Comparison of ENCODE assay signal across 8 cellular contexts in the genomic region with DNA sequence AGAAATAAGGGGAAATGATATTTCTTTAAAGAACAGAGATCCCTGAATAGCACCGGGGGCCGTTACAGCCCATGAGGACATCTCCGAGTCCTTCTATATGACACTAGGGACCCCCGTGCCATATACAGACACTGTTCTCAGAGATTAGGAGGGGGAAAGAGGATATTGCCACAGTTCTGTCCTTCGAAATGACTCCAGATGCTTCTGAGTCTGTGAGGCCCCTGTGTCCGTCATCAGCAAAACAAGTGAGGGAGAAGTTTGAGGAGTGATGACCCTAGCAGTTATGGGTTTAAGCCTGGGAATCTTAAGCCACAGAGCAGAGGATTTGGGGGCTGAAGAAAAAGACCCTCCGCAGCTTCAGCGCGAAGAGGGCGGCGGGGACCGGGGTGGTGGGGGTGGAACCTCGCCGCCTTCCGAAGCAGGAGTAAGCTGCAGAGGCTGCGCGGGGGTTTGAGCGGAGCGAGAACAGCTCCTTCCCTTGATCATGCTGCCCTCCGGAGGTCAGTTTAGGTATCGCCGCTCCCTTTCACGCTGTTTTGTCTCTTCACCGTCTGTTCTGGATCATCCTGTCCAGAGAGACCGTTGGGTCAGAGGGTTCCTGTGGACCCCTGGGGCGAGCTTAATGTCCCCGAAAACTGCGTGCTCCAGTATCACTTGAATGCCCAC. TPM values are rescaled to one million over a fixed set of nuclear protein-coding genes. Genes with fewer than 3 reads are reported as not detected.
DNase-seq lines count a peak whose midpoint lies in the region; ATAC-seq and TF ChIP-seq lines count a peak whose summit lies in the region.

No MANE protein-coding gene starts in this region.

- H3K27ac ChIP-seq in C4-2B (peak overlapping the region; percentile 95), RWPE1 (peak overlapping the region; percentile 99)
- H3K27ac ChIP-seq in naive thymus-derived CD4-positive, alpha-beta T cell (ENCODE audit: low read depth, low read length): peak overlapping the region; percentile 96

- H3K36me3 Mint-ChIP-seq in activated T-helper 2 cell treated with anti-CD3 and anti-CD28 coated beads, Interferon-gamma antibody, Interleukin-2, Interleukin-4, amounts not matched to agents 10 μg/mL and 5 μg/mL and 100 μg/mL, durations not matched to agents 14 hours and 24 hours and 36 hours (ENCODE audit: low read depth): peaks cover 33% of the 10 kb centered on the region
- H3K36me3 Mint-ChIP-seq in naive thymus-derived CD4-positive, alpha-beta T cell: peaks cover 4 to 16% (median 10%) of the 10 kb centered on the region in 5 donors
- H3K36me3 Mint-ChIP-seq in stimulated activated effector memory CD8-positive, alpha-beta T cell treated with anti-CD3 and anti-CD28 coated beads, Interleukin-12 subunit alpha, Interleukin-12 subunit beta, amount 100 ng/mL, for 72 hours: peaks cover 46% of the 10 kb centered on the region

- peak overlapping the region; percentile 88 for H3K4me3 Mint-ChIP-seq in activated T-helper 2 cell treated with anti-CD3 and anti-CD28 coated beads, Interferon-gamma antibody, Interleukin-2, Interleukin-4, amounts not matched to agents 10 μg/mL and 5 μg/mL and 100 μg/mL, durations not matched to agents 14 hours and 24 hours and 36 hours (ENCODE audit: low read depth)
- peak overlapping the region; percentile 81 to 94 (median 90) for H3K4me3 Mint-ChIP-seq in naive thymus-derived CD4-positive, alpha-beta T cell
- H3K4me3 Mint-ChIP-seq in stimulated activated effector memory CD8-positive, alpha-beta T cell treated with anti-CD3 and anti-CD28 coated beads, Interleukin-12 subunit alpha, Interleukin-12 subunit beta, amount 100 ng/mL, for 72 hours: peak overlapping the region; percentile 91

- H3K9me3 ChIP-seq in naive thymus-derived CD4-positive, alpha-beta T cell (ENCODE audit: control insufficient read depth in 2 of 3, low read length in 3 of 3): no peaks in the 10 kb centered on the region

- peaks cover 0 to 5% (median 0%) of the 10 kb centered on the region in 3 experiments for H3K36me3 ChIP-seq in naive thymus-derived CD4-positive, alpha-beta T cell (ENCODE audit: control insufficient read depth in 2 of 3, insufficient read depth in 3 of 3, low read length in 3 of 3)

- intact Hi-C loops in activated T-helper 2 cell treated with anti-CD3 and anti-CD28 coated beads, Interferon-gamma antibody, Interleukin-2, Interleukin-4, amounts not matched to agents 10 μg/mL and 5 μg/mL and 100 μg/mL, durations not matched to agents 14 hours and 24 hours and 36 hours (cut with micrococcal nuclease): loop anchor here (1.0 to 2.0 kb wide), 3 partner anchors 65 to 129 kb away; no protein-coding TSS in a partner anchor
- intact Hi-C loops in naive thymus-derived CD4-positive, alpha-beta T cell (cut with micrococcal nuclease): loop anchor here (1.0 to 5.0 kb wide), 8 partner anchors 40 to 403 kb away; partner anchors contain the start of genes PSMB8 (in 2 of the 2), HLA-DPA1 (in 1 of the 2) and RING1 (in 1 of the 2)

- POLR2A ChIA-PET in RWPE1 (lab: Yijun Ruan, JAX; ENCODE audit: low non-redundant PET): interaction anchor here (0.6 to 1.0 kb wide), 2 partner anchors 40 to 50 kb away, joined by 3 to 5 read pairs; partner anchors contain the start of gene RING1
- POLR2A ChIA-PET in naive thymus-derived CD4-positive, alpha-beta T cell (lab: Charles Lee): interaction anchor here (0.5 to 6.5 kb wide), 31 partner anchors 10 to 394 kb away, joined by 3 to 101 read pairs (median 5); partner anchors contain the start of genes B3GALT4, HSD17B8, PFDN6 and PSMB9

- peaks cover 11 to 15% of the 10 kb centered on the region in 2 donors for H3K4me1 ChIP-seq in naive thymus-derived CD4-positive, alpha-beta T cell (ENCODE audit: control insufficient read depth in 2 of 2, insufficient read depth in 2 of 2, low read length in 2 of 2)

- H3K27me3 ChIP-seq in naive thymus-derived CD4-positive, alpha-beta T cell (ENCODE audit: control insufficient read depth in 2 of 2, insufficient read depth in 2 of 2, low read length in 2 of 2): no peaks in the 10 kb centered on the region

- peaks cover 34% of the 10 kb centered on the region for H3K4me1 Mint-ChIP-seq in activated T-helper 2 cell treated with anti-CD3 and anti-CD28 coated beads, Interferon-gamma antibody, Interleukin-2, Interleukin-4, amounts not matched to agents 10 μg/mL and 5 μg/mL and 100 μg/mL, durations not matched to agents 14 hours and 24 hours and 36 hours (ENCODE audit: low read depth)
- peaks cover 26 to 43% (median 35%) of the 10 kb centered on the region in 7 donors for H3K4me1 Mint-ChIP-seq in naive thymus-derived CD4-positive, alpha-beta T cell
- H3K4me1 Mint-ChIP-seq in stimulated activated effector memory CD8-positive, alpha-beta T cell treated with anti-CD3 and anti-CD28 coated beads, Interleukin-12 subunit alpha, Interleukin-12 subunit beta, amount 100 ng/mL, for 72 hours: peaks cover 47% of the 10 kb centered on the region

- H3K27me3 Mint-ChIP-seq in activated T-helper 2 cell treated with anti-CD3 and anti-CD28 coated beads, Interferon-gamma antibody, Interleukin-2, Interleukin-4, amounts not matched to agents 10 μg/mL and 5 μg/mL and 100 μg/mL, durations not matched to agents 14 hours and 24 hours and 36 hours (ENCODE audit: low read depth): peaks cover 3% of the 10 kb centered on the region
- peaks cover 0 to 9% (median 0%) of the 10 kb centered on the region in 5 donors for H3K27me3 Mint-ChIP-seq in naive thymus-derived CD4-positive, alpha-beta T cell

- CTCF ChIA-PET in RWPE1 (lab: Yijun Ruan, JAX): interaction anchor here (0.5 to 2.2 kb wide), 27 partner anchors 9 to 390 kb away, joined by 3 to 15 read pairs (median 4); partner anchors contain the start of genes BRD2, HLA-DOA, HSD17B8 and RING1
- CTCF ChIA-PET in naive thymus-derived CD4-positive, alpha-beta T cell (lab: Charles Lee): interaction anchor here (0.6 to 5.3 kb wide), 22 partner anchors 13 to 1445 kb away, joined by 3 to 73 read pairs (median 6); partner anchors contain the start of genes B3GALT4, RGL2, RING1 and RPS18

- no peaks in the 10 kb centered on the region for H3K9me3 Mint-ChIP-seq in activated T-helper 2 cell treated with anti-CD3 and anti-CD28 coated beads, Interferon-gamma antibody, Interleukin-2, Interleukin-4, amounts not matched to agents 10 μg/mL and 5 μg/mL and 100 μg/mL, durations not matched to agents 14 hours and 24 hours and 36 hours
- H3K9me3 Mint-ChIP-seq in naive thymus-derived CD4-positive, alpha-beta T cell: no peaks in the 10 kb centered on the region
- H3K9me3 Mint-ChIP-seq in stimulated activated effector memory CD8-positive, alpha-beta T cell treated with anti-CD3 and anti-CD28 coated beads, Interleukin-12 subunit alpha, Interleukin-12 subunit beta, amount 100 ng/mL, for 72 hours: no peaks in the 10 kb centered on the region

- peak; percentile 43 for ATAC-seq in GM21529 (IDR thresholded peaks at IDR 0.05; ENCODE audit: unreplicated experiment)
- peak; percentile 60 for ATAC-seq in naive thymus-derived CD4-positive, alpha-beta T cell
- peak; percentile 57 for ATAC-seq in stimulated activated effector memory CD8-positive, alpha-beta T cell treated with anti-CD3 and anti-CD28 coated beads, Interleukin-12 subunit alpha, Interleukin-12 subunit beta, amount 100 ng/mL, for 72 hours

- TF ChIP-seq CTCF in C4-2B (conservative IDR thresholded peaks at IDR 0.05) (peak; percentile 93), RWPE1 (conservative IDR thresholded peaks at IDR 0.05; ENCODE audit: low read depth) (peak; percentile 89), fibroblast of mammary gland (conservative IDR thresholded peaks at IDR 0.05; ENCODE audit: control insufficient read depth, insufficient read depth, low read depth, low read length) (peak; percentile 91)

- H3K27ac Mint-ChIP-seq in activated T-helper 2 cell treated with anti-CD3 and anti-CD28 coated beads, Interferon-gamma antibody, Interleukin-2, Interleukin-4, amounts not matched to agents 10 μg/mL and 5 μg/mL and 100 μg/mL, durations not matched to agents 14 hours and 24 hours and 36 hours: peak overlapping the region; percentile 87
- peak overlapping the region; percentile 82 to 98 (median 94) for H3K27ac Mint-ChIP-seq in naive thymus-derived CD4-positive, alpha-beta T cell
- peak overlapping the region; percentile 96 for H3K27ac Mint-ChIP-seq in stimulated activated effector memory CD8-positive, alpha-beta T cell treated with anti-CD3 and anti-CD28 coated beads, Interleukin-12 subunit alpha, Interleukin-12 subunit beta, amount 100 ng/mL, for 72 hours

- peak; percentile 91 for DNase-seq in M059J (ENCODE audit: low read depth)
- DNase-seq in RWPE1 (ENCODE audit: low spot score): peak; percentile 60
- DNase-seq in activated T-helper 2 cell treated with anti-CD3 and anti-CD28 coated beads, Interferon-gamma antibody, Interleukin-2, Interleukin-4, amounts not matched to agents 10 μg/mL and 5 μg/mL and 100 μg/mL, durations not matched to agents 14 hours and 24 hours and 36 hours (ENCODE audit: low spot score): peak; percentile 87
- peak; percentile 87 for DNase-seq in fibroblast of mammary gland (ENCODE audit: low read depth)
- peak; percentile 79 to 92 (median 88) for DNase-seq in naive thymus-derived CD4-positive, alpha-beta T cell
- DNase-seq in stimulated activated effector memory CD8-positive, alpha-beta T cell treated with anti-CD3 and anti-CD28 coated beads, Interleukin-12 subunit alpha, Interleukin-12 subunit beta, amount 100 ng/mL, for 72 hours (ENCODE audit: low spot score in 2 of 2): peak; percentile 94 to 98

- peak overlapping the region; percentile 51 for H3K4me3 ChIP-seq in fibroblast of mammary gland (ENCODE audit: control insufficient read depth, low read depth, low read length)
- H3K4me3 ChIP-seq in naive thymus-derived CD4-positive, alpha-beta T cell (ENCODE audit: low read length): peak overlapping the region; percentile 81

RNA-seq across cellular contexts. Expression of gene VPS52, which starts 23.6 kb away (rescaled TPM):
- 37.5 and 45.3 TPM in 2 replicates for total RNA-seq in M059J (2014; rRNA removed; shearing (Covaris generic))
- 53.4 and 56.7 TPM in 2 replicates for total RNA-seq in activated T-helper 2 cell treated with anti-CD3 and anti-CD28 coated beads, Interferon-gamma antibody, Interleukin-2, Interleukin-4, amounts not matched to agents 10 μg/mL and 5 μg/mL and 100 μg/mL, durations not matched to agents 14 hours and 24 hours and 36 hours
- total RNA-seq in naive thymus-derived CD4-positive, alpha-beta T cell: 100 to 1,000 TPM in 2 of 5 experiments, 10 to 100 TPM in 3; 74.3 to 110 (median 90.5) TPM
- 10 to 100 TPM; 15.5 to 26.8 TPM for polyA plus RNA-seq in naive thymus-derived CD4-positive, alpha-beta T cell

RNA-seq across cellular contexts. Expression of gene RPS18, which starts 23.8 kb away (rescaled TPM):
- total RNA-seq in M059J (2014; rRNA removed; shearing (Covaris generic)): 2,277 and 2,867 TPM in 2 replicates
- total RNA-seq in activated T-helper 2 cell treated with anti-CD3 and anti-CD28 coated beads, Interferon-gamma antibody, Interleukin-2, Interleukin-4, amounts not matched to agents 10 μg/mL and 5 μg/mL and 100 μg/mL, durations not matched to agents 14 hours and 24 hours and 36 hours: 3,099 and 3,143 TPM in 2 replicates
- total RNA-seq in naive thymus-derived CD4-positive, alpha-beta T cell: 1,000 to 10,000 TPM; 2,454 to 4,896 (median 3,431) TPM
- polyA plus RNA-seq in naive thymus-derived CD4-positive, alpha-beta T cell: over 10,000 TPM in 1 of 2 donors, 1,000 to 10,000 TPM in 1; 8,513 to 10,735 TPM

RNA-seq across cellular contexts. Expression of gene B3GALT4, which starts 28.8 kb away (rescaled TPM):
- not detected in 2 replicates for total RNA-seq in M059J (2014; rRNA removed; shearing (Covaris generic))
- total RNA-seq in activated T-helper 2 cell treated with anti-CD3 and anti-CD28 coated beads, Interferon-gamma antibody, Interleukin-2, Interleukin-4, amounts not matched to agents 10 μg/mL and 5 μg/mL and 100 μg/mL, durations not matched to agents 14 hours and 24 hours and 36 hours: 5.1 and 6.5 TPM in 2 replicates
- total RNA-seq in naive thymus-derived CD4-positive, alpha-beta T cell: 10 to 100 TPM; 12.9 to 48.0 (median 18.2) TPM
- 10 to 100 TPM; 18.9 to 27.3 TPM for polyA plus RNA-seq in naive thymus-derived CD4-positive, alpha-beta T cell

RNA-seq across cellular contexts. Expression of gene RING1, which starts 39.8 kb away (rescaled TPM):
- 44.2 and 48.5 TPM in 2 replicates for total RNA-seq in M059J (2014; rRNA removed; shearing (Covaris generic))
- total RNA-seq in activated T-helper 2 cell treated with anti-CD3 and anti-CD28 coated beads, Interferon-gamma antibody, Interleukin-2, Interleukin-4, amounts not matched to agents 10 μg/mL and 5 μg/mL and 100 μg/mL, durations not matched to agents 14 hours and 24 hours and 36 hours: 46.0 and 46.1 TPM in 2 replicates
- total RNA-seq in naive thymus-derived CD4-positive, alpha-beta T cell: 10 to 100 TPM; 36.2 to 47.2 (median 44.5) TPM
- 10 to 100 TPM in 1 of 2 donors, 1 to 10 TPM in 1; 9.5 to 10.4 TPM for polyA plus RNA-seq in naive thymus-derived CD4-positive, alpha-beta T cell

RNA-seq across cellular contexts. Expression of gene WDR46, which starts 40.9 kb away (rescaled TPM):
- total RNA-seq in M059J (2014; rRNA removed; shearing (Covaris generic)): 151 and 184 TPM in 2 replicates
- 87.3 and 98.3 TPM in 2 replicates for total RNA-seq in activated T-helper 2 cell treated with anti-CD3 and anti-CD28 coated beads, Interferon-gamma antibody, Interleukin-2, Interleukin-4, amounts not matched to agents 10 μg/mL and 5 μg/mL and 100 μg/mL, durations not matched to agents 14 hours and 24 hours and 36 hours
- total RNA-seq in naive thymus-derived CD4-positive, alpha-beta T cell: 10 to 100 TPM; 25.3 to 62.7 (median 52.7) TPM
- polyA plus RNA-seq in naive thymus-derived CD4-positive, alpha-beta T cell: 10 to 100 TPM; 55.2 to 82.9 TPM

Comparison
In these comparisons a context has a peak if more than half of its experiments do, and no peak if none do; other contexts are left out.
1. Peak in every context shown above with its lines: DNase-seq, ATAC-seq, H3K4me3 ChIP-seq and H3K27ac ChIP-seq.